26 cellular contexts compared by ENCODE assay signal in genomic region chr3:158737410-158737809, GRCh38. TPM values are rescaled to one million over a fixed set of nuclear protein-coding genes. Genes with fewer than 3 reads are reported as not detected.
"Had no signal": no experiment of that assay in that cellular context is flagged by ENCODE, and none has a peak within 500 bp of the region (broad histone marks: within the 10 kb centered on the region; RNA-seq: fewer than 3 reads in every experiment).

No MANE protein-coding gene starts in this region.

- ATAC-seq: effector memory CD8-positive, alpha-beta T cell; esophagus mucosa; foreskin keratinocyte; gastrocnemius medialis; gastroesophageal sphincter; heart left ventricle had no signal

- H3K9me3 Mint-ChIP-seq: effector memory CD8-positive, alpha-beta T cell had no signal

- H2AFZ ChIP-seq: hepatocyte had no signal

- H3K27me3 ChIP-seq: colonic mucosa, dorsolateral prefrontal cortex, esophagus muscularis mucosa, esophagus squamous epithelium, gastrocnemius medialis, gastroesophageal sphincter, heart left ventricle, heart right ventricle, hepatocyte had no signal

- H3K4me1 ChIP-seq: colonic mucosa, foreskin keratinocyte had no signal

- H3K27ac Mint-ChIP-seq: dendritic cell treated with granulocyte-macrophage colony-stimulating factor and Interleukin-4, amounts not matched to agents 40 ng/mL and 50 ng/mL, for 4 days; effector memory CD8-positive, alpha-beta T cell; endodermal cell had no signal

- H3K79me2 ChIP-seq: hepatocyte had no signal

- H3K27ac ChIP-seq: colonic mucosa, coronary artery, dorsolateral prefrontal cortex, epithelial cell of prostate, esophagus muscularis mucosa, foreskin keratinocyte, gastrocnemius medialis, gastroesophageal sphincter, heart left ventricle, heart right ventricle, hepatocyte had no signal

- H3K4me3 ChIP-seq: colonic mucosa, coronary artery, dorsolateral prefrontal cortex, esophagus muscularis mucosa, esophagus squamous epithelium, gastrocnemius medialis, gastroesophageal sphincter, heart left ventricle, heart right ventricle, hepatocyte had no signal

- DNase-seq: colonic mucosa; cortex of kidney; dermis blood vessel endothelial cell; dorsolateral prefrontal cortex; effector CD4-positive, alpha-beta T cell; effector CD8-positive, alpha-beta T cell; effector memory CD4-positive, alpha-beta T cell; effector memory CD8-positive, alpha-beta T cell; endodermal cell; erythroblast; esophagus squamous epithelium; foreskin keratinocyte; foreskin melanocyte; gastrocnemius medialis; glutamatergic neuron; head of caudate nucleus; heart left ventricle; heart right ventricle; hippocampal formation had no signal

- H3K27me3 Mint-ChIP-seq: effector memory CD8-positive, alpha-beta T cell had no signal

- H3K4me2 ChIP-seq: hepatocyte had no signal

- H3K4me3 Mint-ChIP-seq: dendritic cell treated with granulocyte-macrophage colony-stimulating factor and Interleukin-4, amounts not matched to agents 40 ng/mL and 50 ng/mL, for 4 days; effector memory CD8-positive, alpha-beta T cell; endodermal cell had no signal

- H3K9me3 ChIP-seq: colonic mucosa, esophagus squamous epithelium, gastrocnemius medialis had no signal

RNA-seq across cellular contexts. Expression of gene RARRES1, which starts 5.2 kb away (rescaled TPM):
- total RNA-seq: foreskin keratinocyte had no signal
